ENCODE assay signal across 8 cellular contexts in the genomic region with DNA sequence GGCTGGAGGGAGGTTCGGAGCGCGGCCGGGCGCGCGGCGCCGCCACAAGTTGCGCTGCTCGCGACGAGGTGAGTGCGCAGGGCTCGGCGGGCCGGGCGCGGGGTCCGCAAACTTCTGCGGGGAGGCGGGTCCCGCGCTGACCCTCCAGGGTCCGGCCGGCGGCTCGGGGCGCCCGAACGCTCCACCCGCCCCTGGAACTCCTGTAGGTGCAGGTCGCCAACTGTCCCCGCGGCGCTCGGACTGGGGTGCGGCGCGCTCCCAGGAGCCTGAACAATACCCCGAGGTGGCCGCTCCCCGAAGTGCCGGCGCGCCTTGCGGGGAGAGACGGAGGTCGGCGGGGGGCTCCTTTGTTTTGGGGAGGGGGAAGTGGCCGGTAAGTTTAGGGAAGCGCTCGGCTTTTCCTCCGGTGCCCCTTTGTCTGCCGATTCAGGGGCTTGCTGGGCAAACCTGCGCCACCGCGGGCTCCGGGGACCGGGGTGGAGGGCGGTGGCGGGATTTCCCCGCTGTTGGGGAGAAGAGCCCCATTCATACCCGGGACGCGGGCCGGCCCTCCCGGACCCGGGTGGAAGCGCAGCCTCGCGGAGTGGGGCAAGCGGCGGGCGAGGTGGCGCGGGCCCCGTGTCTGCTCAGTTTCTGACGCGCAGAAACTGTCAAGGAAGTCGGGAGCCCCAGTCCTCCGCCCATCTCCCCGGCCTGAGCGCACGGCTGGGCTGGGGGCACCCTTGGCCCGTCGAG. TPM values are rescaled to one million over a fixed set of nuclear protein-coding genes. Genes with fewer than 3 reads are reported as not detected.
A peak's percentile ranks its signal among the peaks of the same experiment; 100 is the strongest.
DNase-seq lines count a peak whose midpoint lies in the region; TF ChIP-seq lines count a peak whose summit lies in the region.

No MANE protein-coding gene starts in this region.

- H3K4me1 ChIP-seq in HAP-1 (peaks cover 31% of the 10 kb centered on the region), Peyer's patch (peaks cover 0 to 16% (median 1%) of the 10 kb centered on the region in 4 donors), adrenal gland (replicated peaks in 1 of 2) (peaks cover 0 to 15% of the 10 kb centered on the region in 2 donors)

- H3K9me3 ChIP-seq in HAP-1 (no peaks in the 10 kb centered on the region), Peyer's patch (no peaks in the 10 kb centered on the region), adrenal gland (replicated peaks in 1 of 3) (no peaks in the 10 kb centered on the region)

- intact Hi-C loops in adrenal gland (cut with DNase I) = loop anchor here (10.0 kb wide), 2 partner anchors 121 to 249 kb away; no protein-coding TSS in a partner anchor

- peaks cover 15% of the 10 kb centered on the region for H3K36me3 ChIP-seq in HAP-1 (replicated peaks)
- H3K36me3 ChIP-seq in Peyer's patch = no peaks in the 10 kb centered on the region
- H3K36me3 ChIP-seq in adrenal gland (replicated peaks in 1 of 2) = no peaks in the 10 kb centered on the region

- in situ Hi-C loops in Caki2 (cut with HindIII; ENCODE audit: low pct_unique_long_range_greater_than_20kb, low sequenced_read_pairs) = no loop called here
- in situ Hi-C loops in HAP-1 (cut with MboI; ENCODE audit: low sequenced_read_pairs) = no loop called here

- TF ChIP-seq CTCF in Peyer's patch (IDR thresholded peaks at IDR 0.05) = no peak
- TF ChIP-seq CTCF in adrenal gland (IDR thresholded peaks at IDR 0.05) = no peak

- WGBS in adrenal gland, 4 donors = 0 to 3% (median 2%) methylated on average over 6 to 85 of the region's 87 CpGs

- peak overlapping the region; percentile 36 to 81 (median 75) for H3K27ac ChIP-seq in Peyer's patch
- peak overlapping the region in 3 of 5 donors; percentile 57 to 87 (median 75) for H3K27ac ChIP-seq in adrenal gland

- DNase-seq in Caki2 (ENCODE audit: low read depth) (peak; percentile 15), HAP-1 (ENCODE audit: low spot score in 2 of 2) (peak in 1 of 2 experiments; percentile 31), Peyer's patch (peak in 2 of 3 donors; percentile 47 to 52), adrenal gland (peak in 3 of 7 donors; percentile 20 to 31 (median 21)), iPS-NIHi11 (ENCODE audit: low spot score) (peak; percentile 17), GDM1 (lab: John Stamatoyannopoulos, UW) (no peak), NCI-H187 (lab: John Stamatoyannopoulos, UW) (no peak)
- DNase-seq in stimulated activated CD4-positive, alpha-beta T cell treated with anti-CD3 and anti-CD28 coated beads, Interleukin-2, amount 100 ng/mL, for 24 hours = peak; percentile 39 to 42

- H3K4me3 ChIP-seq in HAP-1 (peak overlapping the region; percentile 82), Peyer's patch (peak overlapping the region; percentile 50 to 65 (median 59)), adrenal gland (peak overlapping the region in 2 of 4 donors; percentile 43 to 70)

- no peaks in the 10 kb centered on the region for H3K27me3 ChIP-seq in HAP-1 (ENCODE audit: low read depth)
- H3K27me3 ChIP-seq in Peyer's patch = no peaks in the 10 kb centered on the region
- H3K27me3 ChIP-seq in adrenal gland = no peaks in the 10 kb centered on the region

- TF ChIP-seq POLR2A in Peyer's patch (IDR thresholded peaks at IDR 0.05) = no peak
- no peak for TF ChIP-seq POLR2A in adrenal gland (IDR thresholded peaks at IDR 0.05)

RNA-seq across cellular contexts. Expression of a gene that starts 0.7 kb away (rescaled TPM):
- 6.9 and 10.6 TPM in 2 replicates for total RNA-seq in Caki2 (2014; rRNA removed; shearing (Covaris generic); ENCODE audit: low replicate concordance)
- total RNA-seq in Peyer's patch (10 to 100 TPM in 1 of 4 donors, 1 to 10 TPM in 3; 3.9 to 29.7 (median 5.0) TPM), adrenal gland (100 to 1,000 TPM in 1 of 8 donors, 10 to 100 TPM in 7; 22.9 to 256 (median 34.8) TPM)
- polyA plus RNA-seq in adrenal gland = 10 to 100 TPM in 1 of 3 donors, 1 to 10 TPM in 2; 5.0 to 20.4 (median 5.5) TPM

Comparison
In these comparisons a context has a peak if more than half of its experiments do, and no peak if none do; other contexts are left out.
1. DNase-seq: peak in Caki2 (single experiment), Peyer's patch (2 of 3), iPS-NIHi11 (single experiment) and stimulated activated CD4-positive, alpha-beta T cell treated with anti-CD3 and anti-CD28 coated beads, Interleukin-2, amount 100 ng/mL, for 24 hours (2 of 2); none in GDM1 (single experiment) and NCI-H187 (0 of 2).